In the genomic region with DNA sequence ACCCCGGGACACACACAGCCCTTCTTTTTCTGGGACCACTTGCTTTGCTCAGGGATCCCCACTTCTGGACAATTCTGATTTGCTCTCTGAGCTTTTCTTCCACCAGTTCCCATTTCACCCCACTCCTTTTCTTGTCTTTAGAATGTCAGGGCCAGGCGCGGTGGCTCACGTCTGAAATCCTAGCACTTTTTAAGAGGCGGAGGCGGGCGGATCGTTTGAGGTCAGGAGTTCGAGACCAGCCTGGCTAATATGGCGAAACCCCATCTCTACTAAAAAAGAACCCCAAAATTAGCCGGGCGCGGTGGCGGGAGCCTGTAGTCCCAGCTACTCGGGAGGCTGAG, we compare ENCODE assay signal across 8 cellular contexts. TPM values are rescaled to one million over a fixed set of nuclear protein-coding genes. Genes with fewer than 3 reads are reported as not detected.
DNase-seq lines count a peak whose midpoint lies in the region; ATAC-seq, FAIRE-seq and TF ChIP-seq lines count a peak whose summit lies in the region.

No MANE protein-coding gene starts in this region.

- no peak for ATAC-seq in effector memory CD8-positive, alpha-beta T cell (replicated peaks)
- ATAC-seq in HG02759 (IDR thresholded peaks at IDR 0.05; ENCODE audit: unreplicated experiment) (no peak), HG03432 (IDR thresholded peaks at IDR 0.05; ENCODE audit: unreplicated experiment) (no peak)

- peak overlapping the region; percentile 94 to 95 for H3K4me3 Mint-ChIP-seq in effector memory CD8-positive, alpha-beta T cell
- H3K4me3 Mint-ChIP-seq in nephron progenitor cell: peak overlapping the region; percentile 99

- peaks cover 21 to 38% of the 10 kb centered on the region in 2 donors for H3K4me1 Mint-ChIP-seq in effector memory CD8-positive, alpha-beta T cell (ENCODE audit: low read depth in 2 of 2)
- peaks cover 38% of the 10 kb centered on the region for H3K4me1 Mint-ChIP-seq in nephron progenitor cell

- no peaks in the 10 kb centered on the region for H3K27me3 Mint-ChIP-seq in effector memory CD8-positive, alpha-beta T cell
- no peaks in the 10 kb centered on the region for H3K27me3 Mint-ChIP-seq in nephron progenitor cell (ENCODE audit: low read depth, poor library complexity)

- DNase-seq in HAP-1 (ENCODE audit: low spot score in 2 of 2) (peak in 1 of 2 experiments; percentile 40), SJSA1 (ENCODE audit: low read depth in 1 of 2, low spot score in 2 of 2) (no peak), nephron progenitor cell (no peak), cerebellum (ENCODE audit: low spot score) (no peak), D721Med (ENCODE audit: insufficient read length, low spot score) (no peak)
- no peak for DNase-seq in effector memory CD8-positive, alpha-beta T cell

- H3K27me3 ChIP-seq in HAP-1 (ENCODE audit: low read depth) (no peaks in the 10 kb centered on the region), SJSA1 (replicated peaks) (no peaks in the 10 kb centered on the region)

- peak overlapping the region; percentile 91 to 93 for H3K27ac Mint-ChIP-seq in effector memory CD8-positive, alpha-beta T cell
- peak overlapping the region; percentile 99 for H3K27ac Mint-ChIP-seq in nephron progenitor cell

- no peak for FAIRE-seq in D721Med (lab: Jason Lieb, UNC)

- H3K9me3 ChIP-seq in HAP-1 (no peaks in the 10 kb centered on the region), SJSA1 (replicated peaks) (no peaks in the 10 kb centered on the region)

- no peaks in the 10 kb centered on the region for H3K9me3 Mint-ChIP-seq in effector memory CD8-positive, alpha-beta T cell
- H3K9me3 Mint-ChIP-seq in nephron progenitor cell: no peaks in the 10 kb centered on the region

- in situ Hi-C loops in HAP-1 (cut with MboI; ENCODE audit: low sequenced_read_pairs): loop anchor here (5.0 kb wide), 1 partner anchor 49 kb away; no protein-coding TSS in a partner anchor

- peak overlapping the region; percentile 84 for H3K4me3 ChIP-seq in HAP-1
- H3K4me3 ChIP-seq in SJSA1: peak overlapping the region; percentile 93

- H3K4me1 ChIP-seq in HAP-1: peaks cover 14% of the 10 kb centered on the region
- 0 out of 2 replicates have a peak, but pooled peaks cover 4% of the 10 kb centered on the region for H3K4me1 ChIP-seq in SJSA1 (replicated peaks)

- H3K36me3 Mint-ChIP-seq in effector memory CD8-positive, alpha-beta T cell (ENCODE audit: insufficient read depth): peaks cover 13% of the 10 kb centered on the region
- H3K36me3 Mint-ChIP-seq in nephron progenitor cell (ENCODE audit: low read depth): peaks cover 29% of the 10 kb centered on the region

- 0 out of 2 replicates have a peak, but pooled peaks cover 2% of the 10 kb centered on the region for H3K36me3 ChIP-seq in HAP-1 (replicated peaks)
- peaks cover 15% of the 10 kb centered on the region for H3K36me3 ChIP-seq in SJSA1

- H3K27ac ChIP-seq in SJSA1: peak overlapping the region; percentile 79

- TF ChIP-seq CTCF in nephron progenitor cell (IDR thresholded peaks at IDR 0.05) (no peak), D721Med (IDR thresholded peaks at IDR 0.05; ENCODE audit: insufficient read depth, missing control alignments) (no peak)

RNA-seq across cellular contexts. Expression of gene USP13, which starts 0.9 kb away (rescaled TPM):
- total RNA-seq in SJSA1 (2014; rRNA removed; shearing (Covaris generic)): 10.5 and 14.2 TPM in 2 replicates
- 13.8 TPM for total RNA-seq in cerebellum

RNA-seq across cellular contexts. Expression of gene NDUFB5, which starts 49.2 kb away (rescaled TPM):
- 181 and 200 TPM in 2 replicates for total RNA-seq in SJSA1 (2014; rRNA removed; shearing (Covaris generic))
- 67.6 TPM for total RNA-seq in cerebellum

RNA-seq across cellular contexts. Expression of gene MRPL47, which starts 49.3 kb away (rescaled TPM):
- 49.3 and 80.3 TPM in 2 replicates for total RNA-seq in SJSA1 (2014; rRNA removed; shearing (Covaris generic))
- total RNA-seq in cerebellum: 27.5 TPM
